2 cellular contexts compared by ENCODE assay signal in the genomic region with DNA sequence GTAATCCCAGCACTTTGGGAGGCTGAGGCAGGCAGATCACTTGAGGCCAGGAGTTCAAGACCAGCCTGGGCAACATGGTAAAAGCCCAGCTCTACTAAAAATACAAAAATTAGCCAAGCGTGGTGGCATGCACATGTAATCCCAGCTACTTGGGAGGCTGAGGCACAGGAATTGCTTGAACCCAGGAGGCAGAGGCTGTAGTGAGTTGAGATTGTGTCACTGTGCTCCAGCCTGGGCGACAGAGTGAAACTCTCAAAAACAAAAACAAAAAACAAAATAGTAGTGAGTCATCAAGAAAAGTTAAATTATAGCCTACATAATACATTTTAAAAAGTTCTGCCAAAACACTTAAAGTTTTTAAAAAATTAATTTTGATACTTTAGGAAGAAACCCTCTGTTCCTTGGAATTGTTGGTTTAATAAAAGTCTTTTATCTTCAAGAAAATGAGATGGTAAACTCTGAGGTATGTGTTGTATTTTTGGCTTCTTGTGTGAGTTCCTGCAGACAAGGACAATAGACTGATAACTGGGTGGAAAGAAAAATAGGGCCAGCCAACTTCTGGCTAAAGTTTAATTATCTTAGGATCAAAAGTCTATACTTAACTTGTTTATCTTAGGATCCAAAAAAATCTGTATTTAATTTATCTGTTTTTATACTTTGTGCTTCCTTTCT.
TF ChIP-seq lines count a peak whose summit lies in the region.

No MANE protein-coding gene starts in this region.

TF ChIP-seq in liver, 16 proteins besides CTCF, POLR2A, EP300 and RAD21:
- no peak for TF ChIP-seq FOXA2 (IDR thresholded peaks at IDR 0.05)
- no peak for TF ChIP-seq YY1 (IDR thresholded peaks at IDR 0.05)
- no peak for TF ChIP-seq HNF4G (IDR thresholded peaks at IDR 0.05)
- no peak for TF ChIP-seq MAX (IDR thresholded peaks at IDR 0.05)
- TF ChIP-seq TAF1 (conservative IDR thresholded peaks at IDR 0.05): no peak
- TF ChIP-seq EGR1 (IDR thresholded peaks at IDR 0.05; ENCODE audit: low read depth in 2 of 2): no peak
- TF ChIP-seq FOXA1 (IDR thresholded peaks at IDR 0.05): no peak
- TF ChIP-seq, protein P1, sequence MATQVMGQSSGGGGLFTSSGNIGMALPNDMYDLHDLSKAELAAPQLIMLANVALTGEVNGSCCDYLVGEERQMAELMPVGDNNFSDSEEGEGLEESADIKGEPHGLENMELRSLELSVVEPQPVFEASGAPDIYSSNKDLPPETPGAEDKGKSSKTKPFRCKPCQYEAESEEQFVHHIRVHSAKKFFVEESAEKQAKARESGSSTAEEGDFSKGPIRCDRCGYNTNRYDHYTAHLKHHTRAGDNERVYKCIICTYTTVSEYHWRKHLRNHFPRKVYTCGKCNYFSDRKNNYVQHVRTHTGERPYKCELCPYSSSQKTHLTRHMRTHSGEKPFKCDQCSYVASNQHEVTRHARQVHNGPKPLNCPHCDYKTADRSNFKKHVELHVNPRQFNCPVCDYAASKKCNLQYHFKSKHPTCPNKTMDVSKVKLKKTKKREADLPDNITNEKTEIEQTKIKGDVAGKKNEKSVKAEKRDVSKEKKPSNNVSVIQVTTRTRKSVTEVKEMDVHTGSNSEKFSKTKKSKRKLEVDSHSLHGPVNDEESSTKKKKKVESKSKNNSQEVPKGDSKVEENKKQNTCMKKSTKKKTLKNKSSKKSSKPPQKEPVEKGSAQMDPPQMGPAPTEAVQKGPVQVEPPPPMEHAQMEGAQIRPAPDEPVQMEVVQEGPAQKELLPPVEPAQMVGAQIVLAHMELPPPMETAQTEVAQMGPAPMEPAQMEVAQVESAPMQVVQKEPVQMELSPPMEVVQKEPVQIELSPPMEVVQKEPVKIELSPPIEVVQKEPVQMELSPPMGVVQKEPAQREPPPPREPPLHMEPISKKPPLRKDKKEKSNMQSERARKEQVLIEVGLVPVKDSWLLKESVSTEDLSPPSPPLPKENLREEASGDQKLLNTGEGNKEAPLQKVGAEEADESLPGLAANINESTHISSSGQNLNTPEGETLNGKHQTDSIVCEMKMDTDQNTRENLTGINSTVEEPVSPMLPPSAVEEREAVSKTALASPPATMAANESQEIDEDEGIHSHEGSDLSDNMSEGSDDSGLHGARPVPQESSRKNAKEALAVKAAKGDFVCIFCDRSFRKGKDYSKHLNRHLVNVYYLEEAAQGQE (IDR thresholded peaks at IDR 0.05): no peak
- no peak for TF ChIP-seq SP1 (IDR thresholded peaks at IDR 0.05)
- TF ChIP-seq, protein P2, sequence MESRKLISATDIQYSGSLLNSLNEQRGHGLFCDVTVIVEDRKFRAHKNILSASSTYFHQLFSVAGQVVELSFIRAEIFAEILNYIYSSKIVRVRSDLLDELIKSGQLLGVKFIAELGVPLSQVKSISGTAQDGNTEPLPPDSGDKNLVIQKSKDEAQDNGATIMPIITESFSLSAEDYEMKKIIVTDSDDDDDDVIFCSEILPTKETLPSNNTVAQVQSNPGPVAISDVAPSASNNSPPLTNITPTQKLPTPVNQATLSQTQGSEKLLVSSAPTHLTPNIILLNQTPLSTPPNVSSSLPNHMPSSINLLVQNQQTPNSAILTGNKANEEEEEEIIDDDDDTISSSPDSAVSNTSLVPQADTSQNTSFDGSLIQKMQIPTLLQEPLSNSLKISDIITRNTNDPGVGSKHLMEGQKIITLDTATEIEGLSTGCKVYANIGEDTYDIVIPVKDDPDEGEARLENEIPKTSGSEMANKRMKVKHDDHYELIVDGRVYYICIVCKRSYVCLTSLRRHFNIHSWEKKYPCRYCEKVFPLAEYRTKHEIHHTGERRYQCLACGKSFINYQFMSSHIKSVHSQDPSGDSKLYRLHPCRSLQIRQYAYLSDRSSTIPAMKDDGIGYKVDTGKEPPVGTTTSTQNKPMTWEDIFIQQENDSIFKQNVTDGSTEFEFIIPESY (IDR thresholded peaks at IDR 0.05): no peak
- no peak for TF ChIP-seq ATF3 (IDR thresholded peaks at IDR 0.05)
- TF ChIP-seq HNF4A (conservative IDR thresholded peaks at IDR 0.05): peak; percentile 52 to 77
- TF ChIP-seq JUND (IDR thresholded peaks at IDR 0.05): peak in 1 of 2 donors; percentile 43
- peak in 1 of 2 donors; percentile 52 for TF ChIP-seq RXRA (IDR thresholded peaks at IDR 0.05)
- no peak for TF ChIP-seq NR2F2 (IDR thresholded peaks at IDR 0.05)
- no peak for TF ChIP-seq GABPA (IDR thresholded peaks at IDR 0.05 in 1 of 2, conservative IDR thresholded peaks at IDR 0.05 in 1 of 2)

TF ChIP-seq in HepG2, 621 proteins besides CTCF, POLR2A, EP300 and RAD21:
- no peak for TF ChIP-seq ZNF317 (CRISPR knock-in tag; IDR thresholded peaks at IDR 0.05)
- TF ChIP-seq, protein P3, sequence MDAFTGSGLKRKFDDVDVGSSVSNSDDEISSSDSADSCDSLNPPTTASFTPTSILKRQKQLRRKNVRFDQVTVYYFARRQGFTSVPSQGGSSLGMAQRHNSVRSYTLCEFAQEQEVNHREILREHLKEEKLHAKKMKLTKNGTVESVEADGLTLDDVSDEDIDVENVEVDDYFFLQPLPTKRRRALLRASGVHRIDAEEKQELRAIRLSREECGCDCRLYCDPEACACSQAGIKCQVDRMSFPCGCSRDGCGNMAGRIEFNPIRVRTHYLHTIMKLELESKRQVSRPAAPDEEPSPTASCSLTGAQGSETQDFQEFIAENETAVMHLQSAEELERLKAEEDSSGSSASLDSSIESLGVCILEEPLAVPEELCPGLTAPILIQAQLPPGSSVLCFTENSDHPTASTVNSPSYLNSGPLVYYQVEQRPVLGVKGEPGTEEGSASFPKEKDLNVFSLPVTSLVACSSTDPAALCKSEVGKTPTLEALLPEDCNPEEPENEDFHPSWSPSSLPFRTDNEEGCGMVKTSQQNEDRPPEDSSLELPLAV (CRISPR knock-in tag; conservative IDR thresholded peaks at IDR 0.05; ENCODE audit: low read depth): no peak
